Comparison of ENCODE assay signal across 23 cellular contexts in the genomic region with DNA sequence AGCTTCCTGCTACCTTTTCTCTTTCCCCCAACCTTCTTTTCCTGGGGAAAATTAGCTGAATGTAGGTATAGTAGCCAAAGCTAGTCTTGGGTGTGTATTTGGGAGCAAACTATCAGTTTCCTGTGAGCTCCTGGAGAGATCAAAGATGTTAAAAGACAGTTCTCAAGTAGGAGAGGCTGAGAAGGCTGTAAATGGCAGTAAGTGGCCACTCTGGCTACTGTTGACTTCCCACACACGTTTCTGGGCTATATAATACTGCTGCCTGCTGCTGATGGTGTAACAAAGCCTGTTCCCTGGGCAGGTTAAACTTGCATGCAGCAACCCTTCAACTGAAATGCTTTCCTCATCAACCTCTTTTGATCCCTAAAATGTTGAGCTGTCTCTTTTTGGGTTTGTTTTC.
"Had no signal": no experiment of that assay in that cellular context is flagged by ENCODE, and none has a peak within 500 bp of the region (broad histone marks: within the 10 kb centered on the region; RNA-seq: fewer than 3 reads in every experiment).

No MANE protein-coding gene starts in this region.

- H3K4me3 Mint-ChIP-seq: activated naive CD4-positive, alpha-beta T cell treated with anti-CD3 and anti-CD28 coated beads, Interleukin-2, amount 10 ng/mL, durations not matched to agents 7 days and 5 days; activated T-cell treated with anti-CD3 and anti-CD28 coated beads, Interleukin-2, amount 50 U/mL, for 24 hours; dendritic cell treated with granulocyte-macrophage colony-stimulating factor and Interleukin-4, amounts not matched to agents 40 ng/mL and 50 ng/mL, for 4 days; nephron; stimulated activated naive CD8-positive, alpha-beta T cell treated with anti-CD3 and anti-CD28 coated beads, Interleukin-15, Interleukin-2, amounts not matched to agents 100 ng/mL and 50 ng/mL, for 24 hours had no signal

- H3K27ac Mint-ChIP-seq: activated naive CD4-positive, alpha-beta T cell treated with anti-CD3 and anti-CD28 coated beads, Interleukin-2, amount 10 ng/mL, durations not matched to agents 7 days and 5 days; dendritic cell treated with granulocyte-macrophage colony-stimulating factor and Interleukin-4, amounts not matched to agents 40 ng/mL and 50 ng/mL, for 4 days; stimulated activated naive CD8-positive, alpha-beta T cell treated with anti-CD3 and anti-CD28 coated beads, Interleukin-15, Interleukin-2, amounts not matched to agents 100 ng/mL and 50 ng/mL, for 24 hours had no signal

- H3K27ac ChIP-seq: pancreas, right atrium auricular region, spleen, VCaP had no signal

- H3K4me3 ChIP-seq: pancreas, psoas muscle, right atrium auricular region, spleen, tibial artery had no signal

- H3K4me1 ChIP-seq: pancreas had no signal

- H3K27me3 Mint-ChIP-seq: activated naive CD4-positive, alpha-beta T cell treated with anti-CD3 and anti-CD28 coated beads, Interleukin-2, amount 10 ng/mL, durations not matched to agents 7 days and 5 days; activated T-cell treated with anti-CD3 and anti-CD28 coated beads, Interleukin-2, amount 50 U/mL, for 24 hours; dendritic cell treated with granulocyte-macrophage colony-stimulating factor and Interleukin-4, amounts not matched to agents 40 ng/mL and 50 ng/mL, for 4 days; stimulated activated naive CD8-positive, alpha-beta T cell treated with anti-CD3 and anti-CD28 coated beads, Interleukin-15, Interleukin-2, amounts not matched to agents 100 ng/mL and 50 ng/mL, for 24 hours had no signal

- H3K27me3 ChIP-seq: pancreas, right atrium auricular region, spleen, tibial artery had no signal

- H3K36me3 ChIP-seq: pancreas had no signal

- DNase-seq: activated CD4-positive, CD25-positive, alpha-beta regulatory T cell treated with anti-CD3 and anti-CD28 coated beads, Interleukin-2, amount 50 U/mL, for 72 hours; activated effector memory CD4-positive, alpha-beta T cell treated with Interleukin-2 at 50 U/mL for 16 hours; activated naive CD4-positive, alpha-beta T cell treated with anti-CD3 and anti-CD28 coated beads, Interleukin-2, amount 10 ng/mL, durations not matched to agents 7 days and 5 days; activated T-cell treated with anti-CD3 and anti-CD28 coated beads, Interleukin-2, amount 50 U/mL, for 24 hours; amygdala; effector CD4-positive, alpha-beta T cell; foreskin melanocyte; head of caudate nucleus; hypothalamus; left ventricle myocardium superior; mammary epithelial cell; midbrain; pancreas; psoas muscle; spleen; stimulated activated CD4-positive, alpha-beta T cell treated with anti-CD3 and anti-CD28 coated beads, Interleukin-4, amount 100 ng/mL, for 1 hour; substantia nigra; tibial artery had no signal

- H3K9me3 Mint-ChIP-seq: activated naive CD4-positive, alpha-beta T cell treated with anti-CD3 and anti-CD28 coated beads, Interleukin-2, amount 10 ng/mL, durations not matched to agents 7 days and 5 days; activated T-cell treated with anti-CD3 and anti-CD28 coated beads, Interleukin-2, amount 50 U/mL, for 24 hours; dendritic cell treated with granulocyte-macrophage colony-stimulating factor and Interleukin-4, amounts not matched to agents 40 ng/mL and 50 ng/mL, for 4 days; nephron; stimulated activated naive CD8-positive, alpha-beta T cell treated with anti-CD3 and anti-CD28 coated beads, Interleukin-15, Interleukin-2, amounts not matched to agents 100 ng/mL and 50 ng/mL, for 24 hours had no signal
